8 cellular contexts compared by ENCODE assay signal in genomic region chr2:160407393-160408204, GRCh38.
DNase-seq lines count a peak whose midpoint lies in the region; ATAC-seq and TF ChIP-seq lines count a peak whose summit lies in the region.

No MANE protein-coding gene starts in this region.

- DNase-seq in NCI-H2081 (lab: John Stamatoyannopoulos, UW) (peak; percentile 31 to 58), NCI-H2081 treated with DMSO at 0.1 percent for 48 hours (lab: John Stamatoyannopoulos, UW) (no peak), NCI-H460 (ENCODE audit: extremely low read depth, low read depth) (peak; percentile 39), activated T-cell treated with anti-CD3 and anti-CD28 coated beads for 4 hours (peak; percentile 40), erythroblast (lab: John Stamatoyannopoulos, UW) (peak; percentile 83 to 86)

- no peaks in the 10 kb centered on the region for H3K36me3 ChIP-seq in muscle layer of colon (ENCODE audit: insufficient read depth, low read length)
- no peaks in the 10 kb centered on the region for H3K36me3 ChIP-seq in stomach smooth muscle (ENCODE audit: control insufficient read depth in 2 of 2, insufficient read depth in 2 of 2, low read length in 2 of 2)

- peak overlapping the region; percentile 85 for H3K27ac ChIP-seq in muscle layer of colon (ENCODE audit: low read depth, low read length)
- peak overlapping the region; percentile 71 for H3K27ac ChIP-seq in stomach smooth muscle (ENCODE audit: low read length)

- H3K4me3 ChIP-seq in muscle layer of colon (ENCODE audit: low read depth in 1 of 2, low read length in 2 of 2) = peak overlapping the region; percentile 72 to 76
- H3K4me3 ChIP-seq in stomach smooth muscle (ENCODE audit: low read length in 2 of 2) = peak overlapping the region; percentile 73 to 81

- H3K4me1 ChIP-seq in muscle layer of colon (ENCODE audit: insufficient read depth, low read length) = peaks cover 51% of the 10 kb centered on the region
- H3K4me1 ChIP-seq in stomach smooth muscle (ENCODE audit: control insufficient read depth, insufficient read depth, low read length) = peaks cover 28% of the 10 kb centered on the region

- H3K27me3 ChIP-seq in muscle layer of colon (ENCODE audit: control insufficient read depth in 1 of 2, insufficient read depth in 2 of 2, low read length in 2 of 2) = no peaks in the 10 kb centered on the region
- no peaks in the 10 kb centered on the region for H3K27me3 ChIP-seq in stomach smooth muscle (ENCODE audit: control insufficient read depth in 1 of 2, insufficient read depth in 2 of 2, low read length in 2 of 2)

- peak; percentile 45 for TF ChIP-seq POLR2A in erythroblast (IDR thresholded peaks at IDR 0.05; ENCODE audit: low read length)

- H3K9ac ChIP-seq in muscle layer of colon (ENCODE audit: low read length) (peak overlapping the region; percentile 34), stomach smooth muscle (ENCODE audit: low read length in 2 of 2) (peak overlapping the region; percentile 70 to 76)

- ATAC-seq in HG02840 (IDR thresholded peaks at IDR 0.05; ENCODE audit: low FRiP score, unreplicated experiment) = peak; percentile 54

- no peaks in the 10 kb centered on the region for H3K9me3 ChIP-seq in muscle layer of colon (ENCODE audit: low read length)
- no peaks in the 10 kb centered on the region for H3K9me3 ChIP-seq in stomach smooth muscle (ENCODE audit: control insufficient read depth in 2 of 2, low read length in 2 of 2)
